8 cellular contexts compared by ENCODE assay signal in genomic region chr15:40754574-40754882, GRCh38. TPM values are rescaled to one million over a fixed set of nuclear protein-coding genes. Genes with fewer than 3 reads are reported as not detected.
DNase-seq lines count a peak whose midpoint lies in the region; ATAC-seq lines count a peak whose summit lies in the region.

No MANE protein-coding gene starts in this region.

- DNase-seq in stimulated activated CD4-positive, alpha-beta T cell treated with anti-CD3 and anti-CD28 coated beads, Interleukin-15, amount 100 ng/mL, for 24 hours, result peak; percentile 28
- DNase-seq in stimulated activated CD4-positive, alpha-beta T cell treated with anti-CD3 and anti-CD28 coated beads, Interleukin-4, amount 100 ng/mL, for 4 hours, result no peak
- peak; percentile 21 for DNase-seq in RPMI8226
- DNase-seq in stimulated activated CD4-positive, alpha-beta T cell treated with anti-CD3 and anti-CD28 coated beads, Interleukin-1b, Interleukin-23, amount 100 ng/mL, for 48 hours, result no peak

- H3K9me3 ChIP-seq in duodenal mucosa (ENCODE audit: control insufficient read depth in 1 of 2, low read length in 2 of 2), result no peaks in the 10 kb centered on the region
- no peaks in the 10 kb centered on the region for H3K9me3 ChIP-seq in mesodermal cell (ENCODE audit: control insufficient read depth, low read length)

- peaks cover 28 to 38% of the 10 kb centered on the region in 2 donors for H3K4me1 ChIP-seq in duodenal mucosa (ENCODE audit: control insufficient read depth in 1 of 2, insufficient read depth in 2 of 2, low read length in 2 of 2)
- H3K4me1 ChIP-seq in mesodermal cell (ENCODE audit: control insufficient read depth, insufficient read depth, low read length, poor library complexity, severe bottlenecking), result no peaks in the 10 kb centered on the region

- H3K27ac ChIP-seq in duodenal mucosa (ENCODE audit: low read depth, low read length), result peak overlapping the region; percentile 61
- H3K27ac ChIP-seq in mesodermal cell (ENCODE audit: low read depth, low read length, severe bottlenecking), result no peak overlapping the region

- H3K4me3 ChIP-seq in duodenal mucosa (ENCODE audit: low read depth in 1 of 2, low read length in 2 of 2) (peak overlapping the region; percentile 78 to 95), mesodermal cell (ENCODE audit: extremely low read depth, insufficient read depth, low read length, poor library complexity, severe bottlenecking) (peak overlapping the region; percentile 92)

- no peaks in the 10 kb centered on the region for H3K27me3 ChIP-seq in duodenal mucosa (ENCODE audit: control insufficient read depth in 1 of 2, insufficient read depth in 2 of 2, low read length in 2 of 2)

- ATAC-seq in GM21367 (IDR thresholded peaks at IDR 0.05; ENCODE audit: unreplicated experiment), result no peak
- no peak for ATAC-seq in HG03342 (IDR thresholded peaks at IDR 0.05; ENCODE audit: unreplicated experiment)

- H3K9ac ChIP-seq in duodenal mucosa (ENCODE audit: low read depth in 1 of 2, low read length in 2 of 2), result peak overlapping the region; percentile 61 to 81

- 4 to 13% methylated on average over 9 to 21 of the region's 22 CpGs for WGBS in mesodermal cell (ENCODE audit: insufficient coverage in 2 of 2), 2 experiments

- H3K36me3 ChIP-seq in duodenal mucosa (ENCODE audit: control insufficient read depth in 1 of 2, insufficient read depth in 2 of 2, low read length in 2 of 2) (peaks cover 5 to 19% of the 10 kb centered on the region in 2 donors), mesodermal cell (ENCODE audit: control insufficient read depth, insufficient read depth, low read length) (peaks cover 22% of the 10 kb centered on the region)

RNA-seq across cellular contexts. Expression of gene RMDN3, which starts 0.5 kb away (rescaled TPM):
- 21.5 TPM for polyA plus RNA-seq in mesodermal cell (2013, experiment 1 of 2)
- 19.2 TPM for polyA plus RNA-seq in mesodermal cell (2013, experiment 2 of 2)

RNA-seq across cellular contexts. Expression of gene GCHFR, which starts 9.3 kb away (rescaled TPM):
- 23.3 TPM for polyA plus RNA-seq in mesodermal cell (2013, experiment 1 of 2)
- 24.0 TPM for polyA plus RNA-seq in mesodermal cell (2013, experiment 2 of 2)

RNA-seq across cellular contexts. Expression of gene C15orf62, which starts 15.3 kb away (rescaled TPM):
- polyA plus RNA-seq in mesodermal cell (2013, experiment 1 of 2), result 0.48 TPM
- polyA plus RNA-seq in mesodermal cell (2013, experiment 2 of 2), result 0.35 TPM

RNA-seq across cellular contexts. Expression of gene ZFYVE19, which starts 52.4 kb away (rescaled TPM):
- 19.7 TPM for polyA plus RNA-seq in mesodermal cell (2013, experiment 1 of 2)
- polyA plus RNA-seq in mesodermal cell (2013, experiment 2 of 2), result 18.6 TPM

RNA-seq across cellular contexts. Expression of gene DNAJC17, which starts 52.7 kb away (rescaled TPM):
- polyA plus RNA-seq in mesodermal cell (2013, experiment 1 of 2), result 36.0 TPM
- 42.1 TPM for polyA plus RNA-seq in mesodermal cell (2013, experiment 2 of 2)

Comparison
In these comparisons a context has a peak if more than half of its experiments do, and no peak if none do; other contexts are left out.
1. DNase-seq: peak in stimulated activated CD4-positive, alpha-beta T cell treated with anti-CD3 and anti-CD28 coated beads, Interleukin-15, amount 100 ng/mL, for 24 hours (single experiment) and RPMI8226 (single experiment); none in stimulated activated CD4-positive, alpha-beta T cell treated with anti-CD3 and anti-CD28 coated beads, Interleukin-4, amount 100 ng/mL, for 4 hours (0 of 2) and stimulated activated CD4-positive, alpha-beta T cell treated with anti-CD3 and anti-CD28 coated beads, Interleukin-1b, Interleukin-23, amount 100 ng/mL, for 48 hours (single experiment).